In genomic region chr2:205188516-205189138, GRCh38 we compare ENCODE assay signal across 11 cellular contexts.
DNase-seq lines count a peak whose midpoint lies in the region; ATAC-seq and TF ChIP-seq lines count a peak whose summit lies in the region.
"Had no signal": no experiment of that assay in that cellular context is flagged by ENCODE, and none has a peak within 500 bp of the region (broad histone marks: within the 10 kb centered on the region; RNA-seq: fewer than 3 reads in every experiment).

No MANE protein-coding gene starts in this region.

- H3K9me3 ChIP-seq in heart left ventricle = no peaks in the 10 kb centered on the region
- no peaks in the 10 kb centered on the region for H3K9me3 ChIP-seq in effector memory CD4-positive, alpha-beta T cell (ENCODE audit: control insufficient read depth, low read length)

- DNase-seq in GM04504 (ENCODE audit: low read depth) (peak; percentile 47), NCI-H748 treated with DMSO at 0.1 percent for 48 hours (lab: John Stamatoyannopoulos, UW) (peak; percentile 24), heart left ventricle (peak in 4 of 5 donors; percentile 59 to 77 (median 64)), retinal pigment epithelial cell (ENCODE audit: low read depth) (peak; percentile 68), SW480 (ENCODE audit: low spot score) (no peak), islet precursor cell (no peak)
- DNase-seq in effector memory CD4-positive, alpha-beta T cell = no peak
- DNase-seq: GOT3, KG1, SHP77 treated with DMSO at 0.1 percent for 48 hours had no signal

- TF ChIP-seq POLR2A in heart left ventricle (IDR thresholded peaks at IDR 0.05) = no peak

- H3K27ac ChIP-seq in heart left ventricle = no peak overlapping the region
- no peak overlapping the region for H3K27ac ChIP-seq in effector memory CD4-positive, alpha-beta T cell (ENCODE audit: insufficient read depth, low read length, poor library complexity, severe bottlenecking)

- no peaks in the 10 kb centered on the region for H3K27me3 ChIP-seq in heart left ventricle
- no peaks in the 10 kb centered on the region for H3K27me3 ChIP-seq in effector memory CD4-positive, alpha-beta T cell (replicated peaks; ENCODE audit: control insufficient read depth, insufficient read depth, low read length, poor library complexity, severe bottlenecking)

- H3K4me3 ChIP-seq in heart left ventricle (no peak overlapping the region), retinal pigment epithelial cell (ENCODE audit: low read length) (no peak overlapping the region)
- H3K4me3 ChIP-seq in effector memory CD4-positive, alpha-beta T cell (ENCODE audit: insufficient read depth, low read depth, low read length, poor library complexity, severe bottlenecking) = no peak overlapping the region

- H3K36me3 ChIP-seq in heart left ventricle = no peaks in the 10 kb centered on the region
- H3K36me3 ChIP-seq in effector memory CD4-positive, alpha-beta T cell (ENCODE audit: control insufficient read depth, insufficient read depth, low read length) = no peaks in the 10 kb centered on the region

- peak in 3 of 4 donors; percentile 81 to 86 (median 83) for ATAC-seq in heart left ventricle
- no peak for ATAC-seq in GM18511 (IDR thresholded peaks at IDR 0.05; ENCODE audit: unreplicated experiment)

- intact Hi-C loops in heart left ventricle (cut with DNase I) = no loop called here

- TF ChIP-seq CTCF in heart left ventricle (IDR thresholded peaks at IDR 0.05) (no peak), retinal pigment epithelial cell (conservative IDR thresholded peaks at IDR 0.05; ENCODE audit: low read depth, low read length) (no peak)

- WGBS in heart left ventricle, 4 donors = 67 to 75% (median 73%) methylated on average over 4 of the region's 4 CpGs

- peaks cover 0 to 8% (median 0%) of the 10 kb centered on the region in 12 donors for H3K4me1 ChIP-seq in heart left ventricle
- H3K4me1 ChIP-seq in effector memory CD4-positive, alpha-beta T cell (ENCODE audit: control insufficient read depth, insufficient read depth, low read length, poor library complexity, severe bottlenecking) = no peaks in the 10 kb centered on the region

Comparison
In these comparisons a context has a peak if more than half of its experiments do, and no peak if none do; other contexts are left out.
1. DNase-seq: peak in GM04504 (single experiment), NCI-H748 treated with DMSO at 0.1 percent for 48 hours (single experiment), heart left ventricle (4 of 5) and retinal pigment epithelial cell (single experiment); none in effector memory CD4-positive, alpha-beta T cell (0 of 3), SW480 (single experiment) and islet precursor cell (single experiment).